ENCODE assay signal across 8 cellular contexts in genomic region chr1:29379438-29380073, GRCh38.
DNase-seq lines count a peak whose midpoint lies in the region; ATAC-seq, FAIRE-seq and TF ChIP-seq lines count a peak whose summit lies in the region.

No MANE protein-coding gene starts in this region.

- H3K36me3 Mint-ChIP-seq in naive thymus-derived CD8-positive, alpha-beta T cell = peaks cover 2 to 31% (median 11%) of the 10 kb centered on the region in 3 donors

- intact Hi-C loops in adrenal gland (cut with DNase I) = no loop called here

- H3K18ac ChIP-seq in mesendoderm (ENCODE audit: low read length) = no peak overlapping the region

- no peak overlapping the region for H3K4me3 Mint-ChIP-seq in naive thymus-derived CD8-positive, alpha-beta T cell

- H4K5ac ChIP-seq in mesendoderm (ENCODE audit: low read length) = no peak overlapping the region

- peaks cover 10 to 52% (median 27%) of the 10 kb centered on the region in 9 donors for H3K9me3 Mint-ChIP-seq in naive thymus-derived CD8-positive, alpha-beta T cell

- no peak overlapping the region for H2BK15ac ChIP-seq in mesendoderm (replicated peaks; ENCODE audit: low read depth)

- no peaks in the 10 kb centered on the region for H3K79me1 ChIP-seq in mesendoderm (ENCODE audit: low read length)

- DNase-seq in NCI-H1417 (lab: John Stamatoyannopoulos, UW) (peak in 2 of 3 experiments; percentile 27 to 49), NCI-H1417 treated with DMSO at 0.1 percent for 48 hours (lab: John Stamatoyannopoulos, UW) (no peak), adrenal gland (peak in 1 of 7 donors; percentile 24), mesendoderm (peak; percentile 87), HTR-8/SVneo (ENCODE audit: insufficient read length, low spot score) (no peak)
- no peak for DNase-seq in naive thymus-derived CD8-positive, alpha-beta T cell

- H3F3A ChIP-seq in Loucy (ENCODE audit: low read depth) = no peaks in the 10 kb centered on the region

- H2AK5ac ChIP-seq in mesendoderm (ENCODE audit: low read length) = no peak overlapping the region

- no peak overlapping the region for H4K8ac ChIP-seq in mesendoderm (ENCODE audit: low read depth, low read length)

- no peak overlapping the region for H2BK120ac ChIP-seq in mesendoderm (ENCODE audit: low read depth, low read length)

- FAIRE-seq in HTR-8/SVneo (lab: Jason Lieb, UNC) = no peak

- peak; percentile 82 for TF ChIP-seq CTCF in Loucy (conservative IDR thresholded peaks at IDR 0.05; ENCODE audit: low read length)
- peak in 4 of 6 experiments; percentile 31 to 43 (median 34) for TF ChIP-seq CTCF in adrenal gland (IDR thresholded peaks at IDR 0.05)

- H3K9ac ChIP-seq in Loucy (ENCODE audit: low read depth, low read length, poor library complexity, severe bottlenecking) (no peak overlapping the region), mesendoderm (ENCODE audit: low read length) (no peak overlapping the region)

- H3K36me3 ChIP-seq in Loucy (ENCODE audit: insufficient read depth, low read length) (no peaks in the 10 kb centered on the region), adrenal gland (replicated peaks in 1 of 2) (no peaks in the 10 kb centered on the region), mesendoderm (ENCODE audit: control insufficient read depth, insufficient read depth, low read length) (no peaks in the 10 kb centered on the region)

- H3K27ac Mint-ChIP-seq in naive thymus-derived CD8-positive, alpha-beta T cell = peak overlapping the region in 1 of 10 donors; percentile 34

- peaks cover 13% of the 10 kb centered on the region for H3K9me3 ChIP-seq in Loucy (ENCODE audit: insufficient read depth, low read depth, low read length)
- H3K9me3 ChIP-seq in adrenal gland (replicated peaks in 1 of 3) = peaks cover 0 to 12% (median 7%) of the 10 kb centered on the region in 3 donors

- peaks cover 0 to 3% (median 0%) of the 10 kb centered on the region in 4 donors for H3K4me1 Mint-ChIP-seq in naive thymus-derived CD8-positive, alpha-beta T cell

- H3K23ac ChIP-seq in mesendoderm (ENCODE audit: low read length) = no peak overlapping the region

- WGBS in adrenal gland, 4 donors = 15 to 22% (median 20%) methylated on average over 6 to 7 of the region's 7 CpGs
- WGBS in mesendoderm (ENCODE audit: extremely low coverage, insufficient coverage, low lambda C conversion rate) = no CpG with 5 or more reads among the region's 7 CpGs

- H3K27ac ChIP-seq in adrenal gland (no peak overlapping the region), mesendoderm (ENCODE audit: low read depth, low read length) (no peak overlapping the region)

- no peak overlapping the region for H2AFZ ChIP-seq in Loucy (ENCODE audit: low read length)

- H2BK5ac ChIP-seq in mesendoderm (ENCODE audit: low read length) = no peak overlapping the region

- H3K56ac ChIP-seq in mesendoderm (ENCODE audit: low read length) = no peak overlapping the region

- no peaks in the 10 kb centered on the region for H3K27me3 ChIP-seq in Loucy (ENCODE audit: insufficient read depth, low read length, poor library complexity, severe bottlenecking)
- peaks cover 9% of the 10 kb centered on the region for H3K27me3 ChIP-seq in adrenal gland
- no peaks in the 10 kb centered on the region for H3K27me3 ChIP-seq in mesendoderm (ENCODE audit: insufficient read depth, low read length, poor library complexity)

- H3K4me1 ChIP-seq in Loucy (ENCODE audit: insufficient read depth, low read length, poor library complexity, severe bottlenecking) (no peaks in the 10 kb centered on the region), adrenal gland (replicated peaks in 1 of 2) (no peaks in the 10 kb centered on the region), mesendoderm (ENCODE audit: control insufficient read depth, low read depth, low read length) (no peaks in the 10 kb centered on the region)

- TF ChIP-seq POLR2A in adrenal gland (IDR thresholded peaks at IDR 0.05) = no peak

- H3K9me2 ChIP-seq in Loucy (replicated peaks; ENCODE audit: low read depth, low read length) = no peaks in the 10 kb centered on the region

- no peak overlapping the region for H3K4me2 ChIP-seq in Loucy (ENCODE audit: low read depth, low read length, poor library complexity, severe bottlenecking)
- no peak overlapping the region for H3K4me2 ChIP-seq in mesendoderm (ENCODE audit: low read length)

- no peak overlapping the region for H3K4ac ChIP-seq in mesendoderm (ENCODE audit: low read depth, low read length)

- H3K4me3 ChIP-seq in Loucy (ENCODE audit: low read length, poor library complexity, severe bottlenecking) (no peak overlapping the region), adrenal gland (no peak overlapping the region), mesendoderm (ENCODE audit: low read length) (no peak overlapping the region)

- POLR2A ChIA-PET in naive thymus-derived CD8-positive, alpha-beta T cell (lab: Charles Lee) = no interaction called here

- H3K79me2 ChIP-seq in Loucy (ENCODE audit: insufficient read depth, low read length) (no peaks in the 10 kb centered on the region), mesendoderm (ENCODE audit: control insufficient read depth, insufficient read depth, low read length) (no peaks in the 10 kb centered on the region)

- H4K20me1 ChIP-seq in Loucy (ENCODE audit: insufficient read depth, low read length, poor library complexity, severe bottlenecking) = no peaks in the 10 kb centered on the region

- H3K27me3 Mint-ChIP-seq in naive thymus-derived CD8-positive, alpha-beta T cell = peaks cover 25 to 51% (median 40%) of the 10 kb centered on the region in 5 donors

- no peak for ATAC-seq in HG03457 (IDR thresholded peaks at IDR 0.05; ENCODE audit: unreplicated experiment)
- ATAC-seq in naive thymus-derived CD8-positive, alpha-beta T cell = no peak

Comparison
In these comparisons a context has a peak if more than half of its experiments do, and no peak if none do; other contexts are left out.
1. DNase-seq: peak in NCI-H1417 (2 of 3) and mesendoderm (single experiment); none in NCI-H1417 treated with DMSO at 0.1 percent for 48 hours (single experiment), naive thymus-derived CD8-positive, alpha-beta T cell (0 of 10) and HTR-8/SVneo (single experiment).